ENCODE assay signal across 8 cellular contexts in genomic region chr11:119316017-119316728, GRCh38. TPM values are rescaled to one million over a fixed set of nuclear protein-coding genes. Genes with fewer than 3 reads are reported as not detected.
DNase-seq lines count a peak whose midpoint lies in the region; ATAC-seq, FAIRE-seq and TF ChIP-seq lines count a peak whose summit lies in the region.

No MANE protein-coding gene starts in this region.

- H3F3A ChIP-seq in DOHH2 (ENCODE audit: control insufficient read depth, insufficient read depth), result peaks cover 5% of the 10 kb centered on the region; the same call in 1 of the 2 replicates

- no peaks in the 10 kb centered on the region for H3K79me2 ChIP-seq in DOHH2 (ENCODE audit: control insufficient read depth, low read length)
- no peaks in the 10 kb centered on the region for H3K79me2 ChIP-seq in keratinocyte (ENCODE audit: control insufficient read depth, insufficient read depth, low read length)

- peaks cover 64% of the 10 kb centered on the region for H3K4me1 ChIP-seq in DOHH2 (ENCODE audit: control insufficient read depth, low read length)
- H3K4me1 ChIP-seq in keratinocyte (ENCODE audit: control insufficient read depth, extremely low read depth, insufficient read depth, low read length), result peaks cover 38% of the 10 kb centered on the region
- peaks cover 15 to 70% (median 65%) of the 10 kb centered on the region in 6 donors for H3K4me1 ChIP-seq in spleen

- no peak overlapping the region for H3K27ac ChIP-seq in DOHH2 (ENCODE audit: low read depth, low read length)
- H3K27ac ChIP-seq in keratinocyte (ENCODE audit: control insufficient read depth, insufficient read depth, low read length), result no peak overlapping the region
- peak overlapping the region in 7 of 8 donors; percentile 7 to 86 (median 67) for H3K27ac ChIP-seq in spleen

- H3K4me3 ChIP-seq in DOHH2 (ENCODE audit: low read length), result peak overlapping the region; percentile 66
- H3K4me3 ChIP-seq in astrocyte of the spinal cord (ENCODE audit: low read depth, low read length), result peak overlapping the region; percentile 55
- H3K4me3 ChIP-seq in keratinocyte (ENCODE audit: control insufficient read depth in 2 of 3, extremely low read depth in 1 of 3, insufficient read depth in 2 of 3, low read depth in 1 of 3, low read length in 3 of 3), result peak overlapping the region; percentile 34 to 65 (median 64)
- peak overlapping the region; percentile 31 to 72 (median 40) for H3K4me3 ChIP-seq in spleen

- ATAC-seq in GM21526 (IDR thresholded peaks at IDR 0.05; ENCODE audit: low FRiP score, unreplicated experiment), result no peak
- ATAC-seq in GM19397 (IDR thresholded peaks at IDR 0.05; ENCODE audit: unreplicated experiment), result no peak

- WGBS in spleen, 5 donors, result 0 to 1% (median 1%) methylated on average over 16 to 46 of the region's 46 CpGs

- FAIRE-seq in keratinocyte (lab: Jason Lieb, UNC), result no peak

- DNase-seq in NCI-H1105 (lab: John Stamatoyannopoulos, UW) (peak; percentile 88), astrocyte of the spinal cord (ENCODE audit: low read depth, low spot score) (peak; percentile 31), keratinocyte (ENCODE audit: low read depth, low spot score) (no peak), spleen (no peak)
- no peak for DNase-seq in activated CD4-positive, alpha-beta T cell treated with anti-CD3 and anti-CD28 coated beads, Interleukin-2, amount 50 U/mL, for 1 hour

- TF ChIP-seq POLR2A in spleen (IDR thresholded peaks at IDR 0.05), result no peak

- TF ChIP-seq CTCF in DOHH2 (IDR thresholded peaks at IDR 0.05; ENCODE audit: low read depth, low read length, poor library complexity, severe bottlenecking), result no peak
- TF ChIP-seq CTCF in astrocyte of the spinal cord (IDR thresholded peaks at IDR 0.05; ENCODE audit: low read depth, low read length), result no peak
- no peak for TF ChIP-seq CTCF in keratinocyte (optimal IDR thresholded peaks at IDR 0.05 in 1 of 3, IDR thresholded peaks at IDR 0.05 in 1 of 3, conservative IDR thresholded peaks at IDR 0.05 in 1 of 3; ENCODE audit: extremely low read depth in 1 of 3, insufficient read depth in 2 of 3, low read length in 3 of 3)
- TF ChIP-seq CTCF in spleen (IDR thresholded peaks at IDR 0.05 in 8 of 11, conservative IDR thresholded peaks at IDR 0.05 in 3 of 11), result no peak

- no peaks in the 10 kb centered on the region for H4K20me1 ChIP-seq in DOHH2 (ENCODE audit: control insufficient read depth, insufficient read depth, low read depth, low read length)
- H4K20me1 ChIP-seq in keratinocyte (ENCODE audit: control insufficient read depth, extremely low read depth, insufficient read depth, low read length), result no peaks in the 10 kb centered on the region

- in situ Hi-C loops in astrocyte of the spinal cord (cut with HindIII; ENCODE audit: low sequenced_read_pairs), result no loop called here

- H3K36me3 ChIP-seq in DOHH2 (ENCODE audit: control insufficient read depth, low read length) (no peaks in the 10 kb centered on the region), keratinocyte (ENCODE audit: control insufficient read depth in 2 of 2, extremely low read depth in 1 of 2, insufficient read depth in 2 of 2, low read length in 2 of 2) (peaks cover 0 to 2% of the 10 kb centered on the region in 2 experiments), spleen (peaks cover 0 to 37% (median 0%) of the 10 kb centered on the region in 6 donors)

- peak overlapping the region; percentile 33 for H2AFZ ChIP-seq in keratinocyte (ENCODE audit: control insufficient read depth, low read length)

- H3K9me2 ChIP-seq in DOHH2 (replicated peaks; ENCODE audit: control insufficient read depth, low read length), result no peaks in the 10 kb centered on the region

- H3K27me3 ChIP-seq in DOHH2 (ENCODE audit: control insufficient read depth, low read length), result peaks cover 24% of the 10 kb centered on the region
- peaks cover 6% of the 10 kb centered on the region for H3K27me3 ChIP-seq in keratinocyte (ENCODE audit: control insufficient read depth, extremely low read depth, insufficient read depth, low read length)
- peaks cover 0 to 73% (median 31%) of the 10 kb centered on the region in 7 donors for H3K27me3 ChIP-seq in spleen (replicated peaks in 1 of 7)

- intact Hi-C loops in spleen (cut with DNase I; ENCODE audit: low total_unique reads), result no loop called here

- dilution Hi-C loops in keratinocyte (cut with MboI; ENCODE audit: extremely low pct_ligation_motif_present, low sequenced_read_pairs), result no loop called here

- H3K4me2 ChIP-seq in DOHH2 (ENCODE audit: low read length), result peak overlapping the region; percentile 88
- H3K4me2 ChIP-seq in keratinocyte (ENCODE audit: control insufficient read depth, extremely low read depth, insufficient read depth, low read depth, low read length), result peak overlapping the region; percentile 93

- H3K9me1 ChIP-seq in keratinocyte (ENCODE audit: control insufficient read depth, extremely low read depth, insufficient read depth, low read length), result no peaks in the 10 kb centered on the region

- H3K9me3 ChIP-seq in DOHH2 (ENCODE audit: control insufficient read depth, insufficient read depth, low read length), result no peaks in the 10 kb centered on the region
- H3K9me3 ChIP-seq in keratinocyte (ENCODE audit: control insufficient read depth, low read depth, low read length), result no peaks in the 10 kb centered on the region
- H3K9me3 ChIP-seq in spleen, result no peaks in the 10 kb centered on the region

- peak overlapping the region; percentile 37 for H3K9ac ChIP-seq in keratinocyte (ENCODE audit: control insufficient read depth, extremely low read depth, insufficient read depth, low read length)

RNA-seq across cellular contexts. Expression of gene MCAM, which starts 0.8 kb away (rescaled TPM):
- polyA plus RNA-seq in keratinocyte (8.5 to 12.1 TPM (median 10.5 TPM) in 3 replicates), spleen (10 to 100 TPM; 10.3 to 19.3 (median 12.2) TPM)
- polyA plus RNA-seq in keratinocyte (2011; ENCODE audit: low read depth), result 0.91 TPM
- 2.4 and 4.8 TPM in 2 replicates for polyA plus RNA-seq in keratinocyte (2011; cell fraction: cytosol; rRNA removed)
- polyA plus RNA-seq in keratinocyte (2011; cell fraction: nucleus; rRNA removed), result 12.9 and 14.6 TPM in 2 replicates
- polyA plus RNA-seq in keratinocyte (2012; ENCODE audit: low replicate concordance), result 0.52 and 7.8 TPM in 2 replicates
- 6.9 to 14.4 TPM (median 11.9 TPM) in 3 replicates for polyA minus RNA-seq in keratinocyte
- 17.8 TPM for polyA minus RNA-seq in keratinocyte (2011; cell fraction: cytosol; rRNA and poly(A)+ RNA removed)
- polyA minus RNA-seq in keratinocyte (2011; cell fraction: nucleus; rRNA and poly(A)+ RNA removed), result 13.2 and 24.2 TPM in 2 replicates
- total RNA-seq in spleen, result 100 to 1,000 TPM in 4 of 7 donors, 10 to 100 TPM in 3; 24.2 to 612 (median 139) TPM

RNA-seq across cellular contexts. Expression of gene RNF26, which starts 18.2 kb away (rescaled TPM):
- polyA plus RNA-seq in keratinocyte (9.1 to 27.7 TPM (median 13.2 TPM) in 3 replicates), spleen (10 to 100 TPM in 2 of 3 donors, 1 to 10 TPM in 1; 8.6 to 13.2 (median 10.0) TPM)
- 2.2 TPM for polyA plus RNA-seq in keratinocyte (2011; ENCODE audit: low read depth)
- 13.2 and 16.9 TPM in 2 replicates for polyA plus RNA-seq in keratinocyte (2011; cell fraction: cytosol; rRNA removed)
- 18.1 and 23.2 TPM in 2 replicates for polyA plus RNA-seq in keratinocyte (2011; cell fraction: nucleus; rRNA removed)
- 13.8 and 26.8 TPM in 2 replicates for polyA plus RNA-seq in keratinocyte (2012; ENCODE audit: low replicate concordance)
- 24.4 to 88.9 TPM (median 29.9 TPM) in 3 replicates for polyA minus RNA-seq in keratinocyte
- polyA minus RNA-seq in keratinocyte (2011; cell fraction: cytosol; rRNA and poly(A)+ RNA removed), result 26.1 TPM
- 15.9 and 21.3 TPM in 2 replicates for polyA minus RNA-seq in keratinocyte (2011; cell fraction: nucleus; rRNA and poly(A)+ RNA removed)
- total RNA-seq in spleen, result 10 to 100 TPM; 13.6 to 18.2 (median 16.5) TPM

RNA-seq across cellular contexts. Expression of gene C1QTNF5, which starts 24.5 kb away (rescaled TPM):
- polyA plus RNA-seq in keratinocyte (0.04 TPM in 1 of 3 replicates, not detected in the others), spleen (10 to 100 TPM; 10.3 to 29.0 (median 20.2) TPM)
- polyA plus RNA-seq in keratinocyte (2011; ENCODE audit: low read depth), result not detected
- 0.06 TPM in 1 of 2 replicates, not detected in the other for polyA plus RNA-seq in keratinocyte (2011; cell fraction: cytosol; rRNA removed)
- not detected in 2 replicates for polyA plus RNA-seq in keratinocyte (2011; cell fraction: nucleus; rRNA removed)
- not detected in 2 replicates for polyA plus RNA-seq in keratinocyte (2012; ENCODE audit: low replicate concordance)
- polyA minus RNA-seq in keratinocyte, result not detected in 3 replicates
- polyA minus RNA-seq in keratinocyte (2011; cell fraction: cytosol; rRNA and poly(A)+ RNA removed), result not detected
- polyA minus RNA-seq in keratinocyte (2011; cell fraction: nucleus; rRNA and poly(A)+ RNA removed), result not detected in 2 replicates
- 10 to 100 TPM; 21.3 to 55.0 (median 35.8) TPM for total RNA-seq in spleen

RNA-seq across cellular contexts. Expression of gene MFRP, which starts 30.3 kb away (rescaled TPM):
- not detected in 3 replicates for polyA plus RNA-seq in keratinocyte
- not detected for polyA plus RNA-seq in keratinocyte (2011; ENCODE audit: low read depth)
- not detected in 2 replicates for polyA plus RNA-seq in keratinocyte (2011; cell fraction: cytosol; rRNA removed)
- not detected in 2 replicates for polyA plus RNA-seq in keratinocyte (2011; cell fraction: nucleus; rRNA removed)
- polyA plus RNA-seq in keratinocyte (2012; ENCODE audit: low replicate concordance), result not detected in 2 replicates
- polyA minus RNA-seq in keratinocyte, result not detected in 3 replicates
- polyA minus RNA-seq in keratinocyte (2011; cell fraction: cytosol; rRNA and poly(A)+ RNA removed), result not detected
- not detected in 2 replicates for polyA minus RNA-seq in keratinocyte (2011; cell fraction: nucleus; rRNA and poly(A)+ RNA removed)
- total RNA-seq in spleen, result under 1 TPM in 1 of 7 donors, not detected in 6; 0.16 TPM
- polyA plus RNA-seq in spleen, result under 1 TPM; 0.02 to 0.03 (median 0.02) TPM

Comparison
In these comparisons a context has a peak if more than half of its experiments do, and no peak if none do; other contexts are left out.
1. H3K27ac ChIP-seq: peak in spleen (7 of 8); none in DOHH2 (single experiment) and keratinocyte (single experiment).
2. DNase-seq: peak in NCI-H1105 (single experiment) and astrocyte of the spinal cord (single experiment); none in keratinocyte (single experiment), spleen (single experiment) and activated CD4-positive, alpha-beta T cell treated with anti-CD3 and anti-CD28 coated beads, Interleukin-2, amount 50 U/mL, for 1 hour (single experiment).
3. RNA of gene C1QTNF5, which starts 24.5 kb away (polyA plus RNA-seq): 10.3 to 29.0 TPM in spleen; 0.04 to 0.06 TPM in keratinocyte; every median in the first group is over 10 times any median in the second.
4. Peak in every context shown above with its lines, with median percentiles within 50 percentile points of each other: H3K4me3 ChIP-seq.